Comparison of ENCODE assay signal across 21 cellular contexts in the genomic region with DNA sequence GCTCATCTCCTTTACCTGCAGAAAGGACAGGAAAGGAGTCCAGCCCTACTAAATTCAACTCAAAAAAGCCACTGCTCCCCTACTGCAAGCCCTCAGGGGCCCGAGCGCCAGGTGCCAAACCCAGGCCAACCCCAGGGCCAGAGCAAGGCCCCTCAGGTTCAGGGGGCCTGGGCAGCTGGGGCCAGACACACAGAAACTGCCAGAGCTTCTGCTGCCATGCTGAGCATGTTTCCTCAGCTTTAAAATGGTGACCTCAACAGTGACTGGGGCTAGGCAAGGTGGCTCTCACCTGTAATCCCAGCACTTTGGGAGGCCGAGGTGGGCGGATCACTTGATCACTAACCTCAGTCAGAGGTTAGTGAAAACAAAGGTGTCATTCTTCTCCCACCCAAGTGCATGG. TPM values are rescaled to one million over a fixed set of nuclear protein-coding genes. Genes with fewer than 3 reads are reported as not detected.
DNase-seq lines count a peak whose midpoint lies in the region; ATAC-seq, FAIRE-seq and TF ChIP-seq lines count a peak whose summit lies in the region.
"Had no signal": no experiment of that assay in that cellular context is flagged by ENCODE, and none has a peak within 500 bp of the region (broad histone marks: within the 10 kb centered on the region; RNA-seq: fewer than 3 reads in every experiment).

No MANE protein-coding gene starts in this region.

- no peak overlapping the region for H3K4me3 Mint-ChIP-seq in activated CD4-positive, alpha-beta memory T cell treated with anti-CD3 and anti-CD28 coated beads, Interleukin-2, amount 10 ng/mL, durations not matched to agents 7 days and 5 days
- H3K4me3 Mint-ChIP-seq: GM23338 had no signal

- no peak for ATAC-seq in activated CD4-positive, CD25-positive, alpha-beta regulatory T cell treated with anti-CD3 and anti-CD28 coated beads, Interleukin-2, amount 50 U/mL, for 24 hours
- ATAC-seq in sciatic nerve, result no peak
- ATAC-seq: GM23338, HCT116, K562, Panc1 had no signal

- H3K36me3 Mint-ChIP-seq in activated CD4-positive, alpha-beta memory T cell treated with anti-CD3 and anti-CD28 coated beads, Interleukin-2, amount 10 ng/mL, durations not matched to agents 7 days and 5 days (ENCODE audit: low read depth), result no peaks in the 10 kb centered on the region

- no peak for FAIRE-seq in kidney (lab: Jason Lieb, UNC)
- FAIRE-seq: D721Med, GM12892, GM18507, K562 had no signal

- CTCF ChIA-PET in activated CD4-positive, alpha-beta memory T cell treated with anti-CD3 and anti-CD28 coated beads, Interleukin-2, amount 10 ng/mL, durations not matched to agents 7 days and 5 days (lab: Charles Lee), result no interaction called here

- H3K36me3 ChIP-seq in H7 (replicated peaks; ENCODE audit: control insufficient read depth, insufficient read depth, low read length) (peaks cover 6% of the 10 kb centered on the region), kidney (ENCODE audit: control insufficient read depth in 1 of 2, insufficient read depth in 2 of 2, low read length in 2 of 2) (peaks cover 0 to 4% of the 10 kb centered on the region in 2 donors), tibial nerve (peaks cover 0 to 33% (median 0%) of the 10 kb centered on the region in 3 donors)

- no peak for TF ChIP-seq EP300 in tibial nerve (IDR thresholded peaks at IDR 0.05)

- WGBS in tibial nerve, 2 donors, result 80 to 97% methylated on average over 1 to 4 of the region's 4 CpGs

- H3K27me3 Mint-ChIP-seq in activated CD4-positive, alpha-beta memory T cell treated with anti-CD3 and anti-CD28 coated beads, Interleukin-2, amount 10 ng/mL, durations not matched to agents 7 days and 5 days, result no peaks in the 10 kb centered on the region

- H3K9me3 Mint-ChIP-seq in activated CD4-positive, alpha-beta memory T cell treated with anti-CD3 and anti-CD28 coated beads, Interleukin-2, amount 10 ng/mL, durations not matched to agents 7 days and 5 days, result no peaks in the 10 kb centered on the region
- H3K9me3 Mint-ChIP-seq: GM23338 had no signal

- H3K4me3 ChIP-seq in H7 (ENCODE audit: insufficient read depth, low read depth, low read length), result no peak overlapping the region
- H3K4me3 ChIP-seq in kidney (ENCODE audit: low read length in 2 of 2), result no peak overlapping the region
- no peak overlapping the region for H3K4me3 ChIP-seq in tibial nerve
- H3K4me3 ChIP-seq: GM23338, K562 had no signal

- peaks cover 8 to 11% of the 10 kb centered on the region in 2 donors for H3K4me1 ChIP-seq in kidney (ENCODE audit: control insufficient read depth in 1 of 2, insufficient read depth in 1 of 2, low read depth in 1 of 2, low read length in 2 of 2)
- H3K4me1 ChIP-seq in tibial nerve, result peaks cover 0 to 19% (median 12%) of the 10 kb centered on the region in 4 donors

- peaks cover 2% of the 10 kb centered on the region for H3K4me1 Mint-ChIP-seq in activated CD4-positive, alpha-beta memory T cell treated with anti-CD3 and anti-CD28 coated beads, Interleukin-2, amount 10 ng/mL, durations not matched to agents 7 days and 5 days

- H3K27ac ChIP-seq in kidney (ENCODE audit: low read depth in 2 of 2, low read length in 2 of 2), result no peak overlapping the region
- no peak overlapping the region for H3K27ac ChIP-seq in tibial nerve
- H3K27ac ChIP-seq: 22Rv1, C4-2B had no signal

- H3K27me3 ChIP-seq in H7 (ENCODE audit: control insufficient read depth, insufficient read depth, low read length), result no peaks in the 10 kb centered on the region
- H3K27me3 ChIP-seq in tibial nerve, result no peaks in the 10 kb centered on the region

- POLR2A ChIA-PET in activated CD4-positive, alpha-beta memory T cell treated with anti-CD3 and anti-CD28 coated beads, Interleukin-2, amount 10 ng/mL, durations not matched to agents 7 days and 5 days (lab: Charles Lee), result no interaction called here

- TF ChIP-seq CTCF in kidney (IDR thresholded peaks at IDR 0.05; ENCODE audit: borderline replicate concordance, extremely low read depth, insufficient read depth) (no peak), tibial nerve (IDR thresholded peaks at IDR 0.05) (no peak)

- H3K9me3 ChIP-seq in kidney (ENCODE audit: control insufficient read depth in 1 of 2, low read length in 2 of 2) (no peaks in the 10 kb centered on the region), tibial nerve (no peaks in the 10 kb centered on the region)

- no peak overlapping the region for H3K27ac Mint-ChIP-seq in activated CD4-positive, alpha-beta memory T cell treated with anti-CD3 and anti-CD28 coated beads, Interleukin-2, amount 10 ng/mL, durations not matched to agents 7 days and 5 days
- H3K27ac Mint-ChIP-seq: GM23338 had no signal

- TF ChIP-seq POLR2A in tibial nerve (IDR thresholded peaks at IDR 0.05), result no peak

- DNase-seq in activated CD4-positive, CD25-positive, alpha-beta regulatory T cell treated with anti-CD3 and anti-CD28 coated beads, Interleukin-2, amount 50 U/mL, for 72 hours, result peak; percentile 13
- peak; percentile 38 for DNase-seq in H7
- peak; percentile 39 for DNase-seq in kidney
- peak; percentile 50 for DNase-seq in sciatic nerve (ENCODE audit: low spot score)
- no peak for DNase-seq in tibial nerve (ENCODE audit: low spot score in 2 of 2)
- DNase-seq in activated T-cell treated with anti-CD3 and anti-CD28 coated beads, Interleukin-2, amount 50 U/mL, for 1 hour, result no peak
- DNase-seq in activated CD4-positive, alpha-beta memory T cell treated with anti-CD3 and anti-CD28 coated beads, Interleukin-2, amount 10 ng/mL, durations not matched to agents 7 days and 5 days, result no peak
- DNase-seq: NCI-H1092 treated with DMSO at 0.1 percent for 48 hours, NCI-H2081 treated with DMSO at 0.1 percent for 48 hours, NCI-H446 treated with DMSO at 0.1 percent for 48 hours, NCI-H69 had no signal

- intact Hi-C loops in kidney (cut with DNase I), result no loop called here
- intact Hi-C loops in sciatic nerve (cut with DNase I), result no loop called here

- no peak overlapping the region for H3K9ac ChIP-seq in kidney (ENCODE audit: low read length in 2 of 2)

RNA-seq across cellular contexts. Expression of a gene that starts 38.8 kb away (rescaled TPM):
- 15.8 and 20.8 TPM in 2 replicates for total RNA-seq in H7 (2014; rRNA removed; shearing (Covaris generic))
- total RNA-seq in kidney (8.4 TPM), sciatic nerve (6.2 TPM), tibial nerve (10 to 100 TPM in 3 of 4 donors, 1 to 10 TPM in 1; 8.4 to 34.2 (median 12.6) TPM)
- 5.3 TPM for polyA plus RNA-seq in kidney (ENCODE audit: insufficient read depth, low read depth, low replicate concordance)
- total RNA-seq in activated CD4-positive, alpha-beta memory T cell treated with anti-CD3 and anti-CD28 coated beads, Interleukin-2, amount 10 ng/mL, durations not matched to agents 7 days and 5 days, result 1 to 10 TPM; 4.3 to 4.4 TPM

Comparison
In these comparisons a context has a peak if more than half of its experiments do, and no peak if none do; other contexts are left out.
1. DNase-seq: peak in activated CD4-positive, CD25-positive, alpha-beta regulatory T cell treated with anti-CD3 and anti-CD28 coated beads, Interleukin-2, amount 50 U/mL, for 72 hours (single experiment), H7 (single experiment), kidney (single experiment) and sciatic nerve (single experiment); none in tibial nerve (0 of 2), activated T-cell treated with anti-CD3 and anti-CD28 coated beads, Interleukin-2, amount 50 U/mL, for 1 hour (single experiment) and activated CD4-positive, alpha-beta memory T cell treated with anti-CD3 and anti-CD28 coated beads, Interleukin-2, amount 10 ng/mL, durations not matched to agents 7 days and 5 days (single experiment).